In genomic region chr7:127995157-127995865, GRCh38 we compare ENCODE assay signal across 11 cellular contexts. TPM values are rescaled to one million over a fixed set of nuclear protein-coding genes. Genes with fewer than 3 reads are reported as not detected.
DNase-seq lines count a peak whose midpoint lies in the region; TF ChIP-seq lines count a peak whose summit lies in the region.
"Had no signal": no experiment of that assay in that cellular context is flagged by ENCODE, and none has a peak within 500 bp of the region (broad histone marks: within the 10 kb centered on the region; RNA-seq: fewer than 3 reads in every experiment).

No MANE protein-coding gene starts in this region.

- H3K27ac ChIP-seq in adrenal gland (peak overlapping the region in 4 of 5 donors; percentile 34 to 82 (median 76)), vagina (peak overlapping the region; percentile 8)
- H3K27ac ChIP-seq: RWPE1 had no signal

- peak overlapping the region; percentile 80 for H3K27ac Mint-ChIP-seq in nephron progenitor cell

- intact Hi-C loops in adrenal gland (cut with DNase I): no loop called here
- intact Hi-C loops in vagina (cut with DNase I): no loop called here

- no peaks in the 10 kb centered on the region for H3K27me3 Mint-ChIP-seq in nephron progenitor cell (ENCODE audit: low read depth, poor library complexity)

- H3K36me3 Mint-ChIP-seq in nephron progenitor cell (ENCODE audit: low read depth): peaks cover 32% of the 10 kb centered on the region

- peak overlapping the region; percentile 21 for H3K4me3 Mint-ChIP-seq in nephron progenitor cell

- H3K4me1 ChIP-seq in adrenal gland (replicated peaks in 1 of 2) (peaks cover 22 to 29% of the 10 kb centered on the region in 2 donors), vagina (peaks cover 7% of the 10 kb centered on the region)

- H3K27me3 ChIP-seq in adrenal gland (no peaks in the 10 kb centered on the region), vagina (no peaks in the 10 kb centered on the region)

- TF ChIP-seq CTCF in adrenal gland (IDR thresholded peaks at IDR 0.05) (no peak), fibroblast of villous mesenchyme (IDR thresholded peaks at IDR 0.05; ENCODE audit: insufficient read depth, low read depth, low read length) (no peak), nephron progenitor cell (IDR thresholded peaks at IDR 0.05) (no peak), vagina (IDR thresholded peaks at IDR 0.05) (no peak)

- H3K9me3 Mint-ChIP-seq in nephron progenitor cell: no peaks in the 10 kb centered on the region

- H3K9me3 ChIP-seq in adrenal gland (replicated peaks in 1 of 3) (no peaks in the 10 kb centered on the region), vagina (no peaks in the 10 kb centered on the region)

- no peak for TF ChIP-seq POLR2A in adrenal gland (IDR thresholded peaks at IDR 0.05)
- TF ChIP-seq POLR2A in vagina (IDR thresholded peaks at IDR 0.05): no peak

- H3K4me3 ChIP-seq in adrenal gland (no peak overlapping the region), fibroblast of villous mesenchyme (ENCODE audit: low read depth, low read length) (no peak overlapping the region), vagina (no peak overlapping the region)
- H3K4me3 ChIP-seq: skin epidermis had no signal

- DNase-seq in adrenal gland (peak in 5 of 7 donors; percentile 52 to 64 (median 56)), fibroblast of villous mesenchyme (ENCODE audit: low read depth) (peak; percentile 55), nephron progenitor cell (no peak), vagina (ENCODE audit: extremely low spot score in 2 of 2) (no peak), hippocampal formation (lab: John Stamatoyannopoulos, UW) (no peak), cortex of kidney (lab: John Stamatoyannopoulos, UW) (no peak)
- DNase-seq in activated CD4-positive, alpha-beta T cell treated with anti-CD3 and anti-CD28 coated beads, Interleukin-2, amount 50 U/mL, for 1 hour: no peak
- DNase-seq: activated effector memory CD4-positive, alpha-beta T cell treated with Interleukin-2 at 50 U/mL for 16 hours; DMS79 had no signal

- no peaks in the 10 kb centered on the region for H3K36me3 ChIP-seq in adrenal gland (replicated peaks in 1 of 2)
- peaks cover 0 to 24% of the 10 kb centered on the region in 2 donors for H3K36me3 ChIP-seq in vagina

- H3K4me1 Mint-ChIP-seq in nephron progenitor cell: peaks cover 52% of the 10 kb centered on the region

- WGBS in adrenal gland, 4 donors: 24 to 32% (median 27%) methylated on average over 3 of the region's 3 CpGs

RNA-seq across cellular contexts. Expression of gene LRRC4, which starts 35.9 kb away (rescaled TPM):
- total RNA-seq in adrenal gland (10 to 100 TPM in 5 of 8 donors, 1 to 10 TPM in 3; 3.6 to 23.7 (median 14.7) TPM), fibroblast of villous mesenchyme (under 0.01 TPM in 1 of 2 replicates, not detected in the other), vagina (6.1 TPM)
- 10 to 100 TPM in 1 of 3 donors, 1 to 10 TPM in 2; 2.2 to 14.5 (median 3.7) TPM for polyA plus RNA-seq in adrenal gland

Comparison
In these comparisons a context has a peak if more than half of its experiments do, and no peak if none do; other contexts are left out.
1. DNase-seq: peak in adrenal gland (5 of 7) and fibroblast of villous mesenchyme (single experiment); none in nephron progenitor cell (single experiment), vagina (0 of 2), hippocampal formation (0 of 2), activated CD4-positive, alpha-beta T cell treated with anti-CD3 and anti-CD28 coated beads, Interleukin-2, amount 50 U/mL, for 1 hour (single experiment) and cortex of kidney (single experiment).